ENCODE assay signal across 16 cellular contexts in genomic region chr5:178526796-178527457, GRCh38.
DNase-seq lines count a peak whose midpoint lies in the region; ATAC-seq and TF ChIP-seq lines count a peak whose summit lies in the region.
"Had no signal": no experiment of that assay in that cellular context is flagged by ENCODE, and none has a peak within 500 bp of the region (broad histone marks: within the 10 kb centered on the region; RNA-seq: fewer than 3 reads in every experiment).

No MANE protein-coding gene starts in this region.

- no peaks in the 10 kb centered on the region for H3K36me3 ChIP-seq in iPS-20b (ENCODE audit: insufficient read depth, low read depth, low read length)
- H3K36me3 ChIP-seq in hepatocyte (replicated peaks; ENCODE audit: insufficient read depth, low read depth) = no peaks in the 10 kb centered on the region
- H3K36me3 ChIP-seq: gastroesophageal sphincter, left lung had no signal

- 88% methylated on average over 13 of the region's 14 CpGs for WGBS in hepatocyte (ENCODE audit: low lambda C conversion rate, missing lambda C conversion rate)

- no peak overlapping the region for H3K4me2 ChIP-seq in hepatocyte

- TF ChIP-seq POLR2A in NB4 (IDR thresholded peaks at IDR 0.05; ENCODE audit: extremely low read depth, insufficient read length) = no peak

- no peaks in the 10 kb centered on the region for H3K79me2 ChIP-seq in hepatocyte

- no peak overlapping the region for H2AFZ ChIP-seq in hepatocyte

- H3K9me3 ChIP-seq in iPS-20b (ENCODE audit: insufficient read depth, low read depth, low read length) = no peaks in the 10 kb centered on the region
- no peaks in the 10 kb centered on the region for H3K9me3 ChIP-seq in hepatocyte (ENCODE audit: low read depth)
- H3K9me3 ChIP-seq: gastroesophageal sphincter, left lung had no signal

- no peak for ATAC-seq in sciatic nerve
- ATAC-seq in GM21367 (IDR thresholded peaks at IDR 0.05; ENCODE audit: unreplicated experiment) = no peak
- ATAC-seq: left lung had no signal

- H3K4me1 ChIP-seq in iPS-20b (ENCODE audit: insufficient read depth, low read length) (peaks cover 16% of the 10 kb centered on the region), hepatocyte (ENCODE audit: insufficient read depth) (no peaks in the 10 kb centered on the region)
- H3K4me1 ChIP-seq: left lung had no signal

- H3K4me3 ChIP-seq in NB4 (ENCODE audit: low read depth, low read length) (peak overlapping the region; percentile 35), astrocyte of the spinal cord (ENCODE audit: low read depth, low read length) (no peak overlapping the region), iPS-20b (ENCODE audit: low read length) (peak overlapping the region; percentile 20; the same call in 1 of the 2 replicates), hepatocyte (no peak overlapping the region)
- H3K4me3 ChIP-seq: dorsolateral prefrontal cortex, gastroesophageal sphincter, left lung had no signal

- in situ Hi-C loops in astrocyte of the spinal cord (cut with HindIII; ENCODE audit: low sequenced_read_pairs) = no loop called here

- intact Hi-C loops in sciatic nerve (cut with DNase I) = no loop called here

- peak; percentile 97 for DNase-seq in NB4 (ENCODE audit: low read depth)
- peak; percentile 62 for DNase-seq in astrocyte of the spinal cord (ENCODE audit: low read depth, low spot score)
- peak; percentile 57 for DNase-seq in sciatic nerve (ENCODE audit: low spot score)
- DNase-seq in KG1 (lab: John Stamatoyannopoulos, UW) = no peak
- no peak for DNase-seq in hepatocyte (ENCODE audit: low spot score)
- no peak for DNase-seq in activated naive CD4-positive, alpha-beta T cell treated with anti-CD3 and anti-CD28 coated beads, Interleukin-2, amount 50 U/mL, for 16 hours
- DNase-seq: activated CD4-positive, alpha-beta memory T cell treated with anti-CD3 and anti-CD28 coated beads for 36 hours; activated T-cell treated with anti-CD3 and anti-CD28 coated beads, Interleukin-2, amount 50 U/mL, for 24 hours; erythroblast; Karpas-422; small intestine had no signal

- no peaks in the 10 kb centered on the region for H3K27me3 ChIP-seq in iPS-20b (ENCODE audit: insufficient read depth, low read length)
- no peaks in the 10 kb centered on the region for H3K27me3 ChIP-seq in hepatocyte
- H3K27me3 ChIP-seq: dorsolateral prefrontal cortex, gastroesophageal sphincter, left lung had no signal

- H3K27ac ChIP-seq in iPS-20b (ENCODE audit: low read length) (no peak overlapping the region), hepatocyte (no peak overlapping the region)
- H3K27ac ChIP-seq: gastroesophageal sphincter, left lung had no signal

- H3K9me2 ChIP-seq in hepatocyte (replicated peaks; ENCODE audit: insufficient read depth) = no peaks in the 10 kb centered on the region

- H3K9ac ChIP-seq in iPS-20b (ENCODE audit: low read depth, low read length) = no peak overlapping the region; the same call in 1 of the 2 replicates

- no peaks in the 10 kb centered on the region for H4K20me1 ChIP-seq in hepatocyte (ENCODE audit: insufficient read depth, poor library complexity, severe bottlenecking)

- TF ChIP-seq CTCF in NB4 (IDR thresholded peaks at IDR 0.05; ENCODE audit: low read depth, low read length) (no peak), astrocyte of the spinal cord (IDR thresholded peaks at IDR 0.05; ENCODE audit: low read depth, low read length) (no peak), hepatocyte (IDR thresholded peaks at IDR 0.05; ENCODE audit: poor library complexity) (no peak)

Comparison
In these comparisons a context has a peak if more than half of its experiments do, and no peak if none do; other contexts are left out.
1. DNase-seq: peak in NB4 (single experiment), astrocyte of the spinal cord (single experiment) and sciatic nerve (single experiment); none in KG1 (single experiment), hepatocyte (single experiment) and activated naive CD4-positive, alpha-beta T cell treated with anti-CD3 and anti-CD28 coated beads, Interleukin-2, amount 50 U/mL, for 16 hours (single experiment).
2. H3K4me3 ChIP-seq: peak in NB4 (single experiment) and iPS-20b (single experiment); none in astrocyte of the spinal cord (single experiment) and hepatocyte (single experiment).